Comparison of ENCODE assay signal across 23 cellular contexts in genomic region chr7:157800281-157800680, GRCh38.
DNase-seq lines count a peak whose midpoint lies in the region; ATAC-seq, FAIRE-seq and TF ChIP-seq lines count a peak whose summit lies in the region.
"Had no signal": no experiment of that assay in that cellular context is flagged by ENCODE, and none has a peak within 500 bp of the region (broad histone marks: within the 10 kb centered on the region; RNA-seq: fewer than 3 reads in every experiment).

No MANE protein-coding gene starts in this region.

- intact Hi-C loops in Right ventricle myocardium superior (cut with DNase I), result no loop called here
- intact Hi-C loops in heart right ventricle (cut with DNase I), result no loop called here
- intact Hi-C loops in kidney (cut with DNase I), result no loop called here
- intact Hi-C loops in posterior vena cava (cut with DNase I), result loop anchor here in 1 of 2 donors (2.0 kb wide), 1 partner anchor 65 kb away; no protein-coding TSS in a partner anchor
- intact Hi-C loops in aorta (cut with DNase I), result no loop called here

- CTCF ChIA-PET in HEK293T (lab: Yijun Ruan, JAX), result no interaction called here

- H3K4me3 ChIP-seq in heart right ventricle (no peak overlapping the region), kidney (ENCODE audit: low read length in 2 of 2) (no peak overlapping the region), aorta (ENCODE audit: low read length in 2 of 2) (no peak overlapping the region)
- H3K4me3 ChIP-seq: A549; BLaER1 treated with 17β-estradiol and CSF1 and Interleukin-3, amounts not matched to agents 10 nM and 100 nM; GM23338; HAP-1 had no signal

- FAIRE-seq in kidney (lab: Jason Lieb, UNC) (no peak), GM19239 (lab: Jason Lieb, UNC) (no peak)
- FAIRE-seq: A549, GM12892, H54 had no signal

- no peak for ATAC-seq in Right ventricle myocardium superior (ENCODE audit: poor library complexity)
- no peak for ATAC-seq in heart right ventricle
- ATAC-seq in aorta (ENCODE audit: low FRiP score), result no peak
- ATAC-seq: A549, GM23338 had no signal

- peak; percentile 24 for DNase-seq in Right ventricle myocardium superior
- no peak for DNase-seq in heart right ventricle
- DNase-seq in kidney, result peak; percentile 46
- peak; percentile 41 for DNase-seq in posterior vena cava (ENCODE audit: low spot score)
- peak; percentile 17 to 49 for DNase-seq in aorta
- DNase-seq in GM19239 (ENCODE audit: insufficient read length, low spot score), result no peak
- no peak for DNase-seq in GM19240 (ENCODE audit: insufficient read length, low spot score)
- DNase-seq in HEK293T (ENCODE audit: extremely low spot score), result no peak
- DNase-seq: 8988T; ACHN; AML-193; BE2C; CD4-positive, alpha-beta T cell; CD8-positive, alpha-beta memory T cell; DMS53; DMS79 treated with DMSO at 0.1 percent for 48 hours; GF-D8 had no signal

- TF ChIP-seq CTCF in heart right ventricle (IDR thresholded peaks at IDR 0.05), result no peak
- TF ChIP-seq CTCF in kidney (IDR thresholded peaks at IDR 0.05; ENCODE audit: borderline replicate concordance, extremely low read depth, insufficient read depth), result no peak

- H3K27ac ChIP-seq in heart right ventricle (no peak overlapping the region), kidney (ENCODE audit: low read depth in 2 of 2, low read length in 2 of 2) (no peak overlapping the region), aorta (ENCODE audit: low read depth in 1 of 2, low read length in 2 of 2) (no peak overlapping the region)
- H3K27ac ChIP-seq: A549; BLaER1 treated with 17β-estradiol and CSF1 and Interleukin-3, amounts not matched to agents 10 nM and 100 nM had no signal

- no peak overlapping the region for H3K9ac ChIP-seq in kidney (ENCODE audit: low read length in 2 of 2)
- H3K9ac ChIP-seq: BLaER1 treated with 17β-estradiol and CSF1 and Interleukin-3, amounts not matched to agents 10 nM and 100 nM had no signal

- H3K36me3 ChIP-seq in heart right ventricle (no peaks in the 10 kb centered on the region), kidney (ENCODE audit: control insufficient read depth in 1 of 2, insufficient read depth in 2 of 2, low read length in 2 of 2) (no peaks in the 10 kb centered on the region), aorta (ENCODE audit: control insufficient read depth in 1 of 2, insufficient read depth in 2 of 2, low read length in 1 of 2) (no peaks in the 10 kb centered on the region)
- H3K36me3 ChIP-seq: BE2C; BLaER1 treated with 17β-estradiol and CSF1 and Interleukin-3, amounts not matched to agents 10 nM and 100 nM; HAP-1 had no signal

- H3K4me1 ChIP-seq in heart right ventricle (no peaks in the 10 kb centered on the region), kidney (ENCODE audit: control insufficient read depth in 1 of 2, insufficient read depth in 1 of 2, low read depth in 1 of 2, low read length in 2 of 2) (no peaks in the 10 kb centered on the region), aorta (ENCODE audit: control insufficient read depth in 1 of 2, insufficient read depth in 2 of 2, low read length in 2 of 2) (no peaks in the 10 kb centered on the region)
- H3K4me1 ChIP-seq: A549, BE2C, HAP-1 had no signal

- WGBS in heart right ventricle, 2 donors, result 90 to 92% methylated on average over 15 of the region's 15 CpGs
- 93 to 94% methylated on average over 15 of the region's 15 CpGs for whole genome bisulfite sequencing in aorta, 2 donors

- POLR2A ChIA-PET in HEK293T (lab: Yijun Ruan, JAX), result no interaction called here

- H3K27me3 ChIP-seq in heart right ventricle (peaks cover 0 to 6% (median 0%) of the 10 kb centered on the region in 7 donors), aorta (ENCODE audit: control insufficient read depth in 1 of 2, insufficient read depth in 2 of 2, low read length in 1 of 2) (no peaks in the 10 kb centered on the region)
- H3K27me3 ChIP-seq: BE2C had no signal

- H3K9me3 ChIP-seq in heart right ventricle (peaks cover 0 to 14% (median 0%) of the 10 kb centered on the region in 11 donors), kidney (ENCODE audit: control insufficient read depth in 1 of 2, low read length in 2 of 2) (peaks cover 0 to 2% of the 10 kb centered on the region in 2 donors), aorta (ENCODE audit: control insufficient read depth, low read length) (peaks cover 9% of the 10 kb centered on the region)
- H3K9me3 ChIP-seq: A549; BE2C; BLaER1 treated with 17β-estradiol and CSF1 and Interleukin-3, amounts not matched to agents 10 nM and 100 nM; HAP-1 had no signal

TF ChIP-seq in HEK293T, 16 proteins besides CTCF, POLR2A, EP300 and RAD21:
- TF ChIP-seq PKNOX1 (IDR thresholded peaks at IDR 0.05) (no peak), CTBP1 (IDR thresholded peaks at IDR 0.05; ENCODE audit: borderline replicate concordance) (no peak), NFRKB (IDR thresholded peaks at IDR 0.05) (no peak), ARNT (IDR thresholded peaks at IDR 0.05) (no peak), BHLHE40 (IDR thresholded peaks at IDR 0.05; ENCODE audit: borderline replicate concordance) (no peak), L3MBTL2 (conservative IDR thresholded peaks at IDR 0.05) (no peak), SP1 (IDR thresholded peaks at IDR 0.05) (no peak), ELF4 (IDR thresholded peaks at IDR 0.05) (no peak), SUZ12 (IDR thresholded peaks at IDR 0.05) (no peak), FOXA1 (IDR thresholded peaks at IDR 0.05) (no peak), TARDBP (IDR thresholded peaks at IDR 0.05) (no peak), FOXK2 (IDR thresholded peaks at IDR 0.05) (no peak), LEF1 (IDR thresholded peaks at IDR 0.05; ENCODE audit: borderline replicate concordance) (no peak), ZNF384 (IDR thresholded peaks at IDR 0.05) (no peak), FOXM1 (IDR thresholded peaks at IDR 0.05; ENCODE audit: borderline replicate concordance) (no peak)

Comparison
In these comparisons a context has a peak if more than half of its experiments do, and no peak if none do; other contexts are left out.
1. DNase-seq: peak in Right ventricle myocardium superior (single experiment), kidney (single experiment), posterior vena cava (single experiment) and aorta (2 of 2); none in heart right ventricle (0 of 2), GM19239 (single experiment), GM19240 (single experiment) and HEK293T (single experiment).